In genomic region chr19:58356236-58356970, GRCh38 we compare ENCODE assay signal across 6 cellular contexts. TPM values are rescaled to one million over a fixed set of nuclear protein-coding genes. Genes with fewer than 3 reads are reported as not detected.
DNase-seq lines count a peak whose midpoint lies in the region; ATAC-seq and TF ChIP-seq lines count a peak whose summit lies in the region.

No MANE protein-coding gene starts in this region.

- H3K4me3 Mint-ChIP-seq in activated CD4-positive, alpha-beta T cell treated with anti-CD3 and anti-CD28 coated beads, Interleukin-2, amount 10 ng/mL, durations not matched to agents 7 days and 5 days = peak overlapping the region; percentile 32

- no peaks in the 10 kb centered on the region for H3K27me3 Mint-ChIP-seq in activated CD4-positive, alpha-beta T cell treated with anti-CD3 and anti-CD28 coated beads, Interleukin-2, amount 10 ng/mL, durations not matched to agents 7 days and 5 days

- H3K36me3 Mint-ChIP-seq in activated CD4-positive, alpha-beta T cell treated with anti-CD3 and anti-CD28 coated beads, Interleukin-2, amount 10 ng/mL, durations not matched to agents 7 days and 5 days (ENCODE audit: low read depth) = peaks cover 12% of the 10 kb centered on the region

- H3K4me3 ChIP-seq in foreskin fibroblast (ENCODE audit: low read depth in 1 of 2, low read length in 2 of 2) (peak overlapping the region; percentile 31 to 34), stomach smooth muscle (ENCODE audit: low read length in 2 of 2) (peak overlapping the region; percentile 31 to 55)

- TF ChIP-seq CTCF in foreskin fibroblast (IDR thresholded peaks at IDR 0.05; ENCODE audit: low read depth, low read length) = no peak

- no peaks in the 10 kb centered on the region for H3K9me3 ChIP-seq in stomach smooth muscle (ENCODE audit: control insufficient read depth in 2 of 2, low read length in 2 of 2)

- no peaks in the 10 kb centered on the region for H3K36me3 ChIP-seq in stomach smooth muscle (ENCODE audit: control insufficient read depth in 2 of 2, insufficient read depth in 2 of 2, low read length in 2 of 2)

- H3K27ac Mint-ChIP-seq in activated CD4-positive, alpha-beta T cell treated with anti-CD3 and anti-CD28 coated beads, Interleukin-2, amount 10 ng/mL, durations not matched to agents 7 days and 5 days = peak overlapping the region; percentile 25

- H3K4me1 ChIP-seq in stomach smooth muscle (ENCODE audit: control insufficient read depth, insufficient read depth, low read length) = peaks cover 8% of the 10 kb centered on the region

- no peak overlapping the region for H3K27ac ChIP-seq in stomach smooth muscle (ENCODE audit: low read length)

- no peak for ATAC-seq in HG03520 (IDR thresholded peaks at IDR 0.05; ENCODE audit: unreplicated experiment)

- peaks cover 38 to 56% of the 10 kb centered on the region in 2 donors for H3K27me3 ChIP-seq in stomach smooth muscle (ENCODE audit: control insufficient read depth in 1 of 2, insufficient read depth in 2 of 2, low read length in 2 of 2)

- peak; percentile 41 for DNase-seq in activated CD4-positive, alpha-beta T cell treated with anti-CD3 and anti-CD28 coated beads, Interleukin-2, amount 10 ng/mL, durations not matched to agents 7 days and 5 days
- DNase-seq in foreskin fibroblast (peak; percentile 37 to 67), NCI-H1048 (lab: John Stamatoyannopoulos, UW) (no peak)
- no peak for DNase-seq in effector CD4-positive, alpha-beta T cell

- no peak overlapping the region for H3K9ac ChIP-seq in stomach smooth muscle (ENCODE audit: low read length in 2 of 2)

- H3K9me3 Mint-ChIP-seq in activated CD4-positive, alpha-beta T cell treated with anti-CD3 and anti-CD28 coated beads, Interleukin-2, amount 10 ng/mL, durations not matched to agents 7 days and 5 days = no peaks in the 10 kb centered on the region

- POLR2A ChIA-PET in activated CD4-positive, alpha-beta T cell treated with anti-CD3 and anti-CD28 coated beads, Interleukin-2, amount 10 ng/mL, durations not matched to agents 7 days and 5 days (lab: Charles Lee) = interaction anchor here (0.5 to 0.7 kb wide), 2 partner anchors 8 to 59 kb away, joined by 3 read pairs; no protein-coding TSS in a partner anchor

- CTCF ChIA-PET in activated CD4-positive, alpha-beta T cell treated with anti-CD3 and anti-CD28 coated beads, Interleukin-2, amount 10 ng/mL, durations not matched to agents 7 days and 5 days (lab: Charles Lee) = interaction anchor here (1.2 kb wide), 1 partner anchor 163 kb away, joined by 3 read pairs; the partner anchor contains the start of gene ZBTB45

- H3K4me1 Mint-ChIP-seq in activated CD4-positive, alpha-beta T cell treated with anti-CD3 and anti-CD28 coated beads, Interleukin-2, amount 10 ng/mL, durations not matched to agents 7 days and 5 days = peaks cover 22% of the 10 kb centered on the region

RNA-seq across cellular contexts. Expression of gene A1BG, which starts 3.1 kb away (rescaled TPM):
- total RNA-seq in activated CD4-positive, alpha-beta T cell treated with anti-CD3 and anti-CD28 coated beads, Interleukin-2, amount 10 ng/mL, durations not matched to agents 7 days and 5 days = 1 to 10 TPM; 2.0 to 4.5 TPM

RNA-seq across cellular contexts. Expression of gene ZNF497, which starts 6.1 kb away (rescaled TPM):
- total RNA-seq in activated CD4-positive, alpha-beta T cell treated with anti-CD3 and anti-CD28 coated beads, Interleukin-2, amount 10 ng/mL, durations not matched to agents 7 days and 5 days = 1 to 10 TPM in 1 of 2 experiments, under 1 TPM in 1; 0.98 to 1.4 TPM

RNA-seq across cellular contexts. Expression of gene ZNF837, which starts 24.4 kb away (rescaled TPM):
- 1 to 10 TPM; 1.5 to 2.3 TPM for total RNA-seq in activated CD4-positive, alpha-beta T cell treated with anti-CD3 and anti-CD28 coated beads, Interleukin-2, amount 10 ng/mL, durations not matched to agents 7 days and 5 days

RNA-seq across cellular contexts. Expression of gene ZSCAN22, which starts 29.6 kb away (rescaled TPM):
- 1 to 10 TPM; 4.3 to 5.0 TPM for total RNA-seq in activated CD4-positive, alpha-beta T cell treated with anti-CD3 and anti-CD28 coated beads, Interleukin-2, amount 10 ng/mL, durations not matched to agents 7 days and 5 days

RNA-seq across cellular contexts. Expression of gene RPS5, which starts 30.7 kb away (rescaled TPM):
- 1,000 to 10,000 TPM in 1 of 2 experiments, 100 to 1,000 TPM in 1; 918 to 1,077 TPM for total RNA-seq in activated CD4-positive, alpha-beta T cell treated with anti-CD3 and anti-CD28 coated beads, Interleukin-2, amount 10 ng/mL, durations not matched to agents 7 days and 5 days

Comparison
In these comparisons a context has a peak if more than half of its experiments do, and no peak if none do; other contexts are left out.
1. DNase-seq: peak in activated CD4-positive, alpha-beta T cell treated with anti-CD3 and anti-CD28 coated beads, Interleukin-2, amount 10 ng/mL, durations not matched to agents 7 days and 5 days (single experiment) and foreskin fibroblast (2 of 2); none in NCI-H1048 (single experiment) and effector CD4-positive, alpha-beta T cell (single experiment).